Comparison of ENCODE assay signal across 8 cellular contexts in genomic region chr7:105656922-105657521, GRCh38.
DNase-seq lines count a peak whose midpoint lies in the region; ATAC-seq lines count a peak whose summit lies in the region.

No MANE protein-coding gene starts in this region.

- ATAC-seq in GM21423 (IDR thresholded peaks at IDR 0.05; ENCODE audit: unreplicated experiment) (no peak), GM21576 (IDR thresholded peaks at IDR 0.05; ENCODE audit: unreplicated experiment) (no peak)

- DNase-seq in AG20443 (ENCODE audit: low spot score) (peak; percentile 56), GM19240 (ENCODE audit: insufficient read length, low spot score) (peak; percentile 47), RPMI8226 (peak; percentile 74), islet precursor cell (peak; percentile 67)
- peak; percentile 87 for DNase-seq in activated effector memory CD4-positive, alpha-beta T cell treated with anti-CD3 and anti-CD28 coated beads, Interleukin-2, amount 50 U/mL, for 16 hours
- DNase-seq in stimulated activated CD8-positive, alpha-beta memory T cell treated with anti-CD3 and anti-CD28 coated beads, Interleukin-12 subunit alpha, Interleukin-12 subunit beta, amount 100 ng/mL, for 4 hours (ENCODE audit: low read depth): peak; percentile 8

Comparison
In these comparisons a context has a peak if more than half of its experiments do, and no peak if none do; other contexts are left out.
1. DNase-seq: peak in every context shown above with its lines; median percentile 87 in activated effector memory CD4-positive, alpha-beta T cell treated with anti-CD3 and anti-CD28 coated beads, Interleukin-2, amount 50 U/mL, for 16 hours; 74 in RPMI8226; 67 in islet precursor cell; 56 in AG20443; 47 in GM19240; 8 in stimulated activated CD8-positive, alpha-beta memory T cell treated with anti-CD3 and anti-CD28 coated beads, Interleukin-12 subunit alpha, Interleukin-12 subunit beta, amount 100 ng/mL, for 4 hours.